8 cellular contexts compared by ENCODE assay signal in the genomic region with DNA sequence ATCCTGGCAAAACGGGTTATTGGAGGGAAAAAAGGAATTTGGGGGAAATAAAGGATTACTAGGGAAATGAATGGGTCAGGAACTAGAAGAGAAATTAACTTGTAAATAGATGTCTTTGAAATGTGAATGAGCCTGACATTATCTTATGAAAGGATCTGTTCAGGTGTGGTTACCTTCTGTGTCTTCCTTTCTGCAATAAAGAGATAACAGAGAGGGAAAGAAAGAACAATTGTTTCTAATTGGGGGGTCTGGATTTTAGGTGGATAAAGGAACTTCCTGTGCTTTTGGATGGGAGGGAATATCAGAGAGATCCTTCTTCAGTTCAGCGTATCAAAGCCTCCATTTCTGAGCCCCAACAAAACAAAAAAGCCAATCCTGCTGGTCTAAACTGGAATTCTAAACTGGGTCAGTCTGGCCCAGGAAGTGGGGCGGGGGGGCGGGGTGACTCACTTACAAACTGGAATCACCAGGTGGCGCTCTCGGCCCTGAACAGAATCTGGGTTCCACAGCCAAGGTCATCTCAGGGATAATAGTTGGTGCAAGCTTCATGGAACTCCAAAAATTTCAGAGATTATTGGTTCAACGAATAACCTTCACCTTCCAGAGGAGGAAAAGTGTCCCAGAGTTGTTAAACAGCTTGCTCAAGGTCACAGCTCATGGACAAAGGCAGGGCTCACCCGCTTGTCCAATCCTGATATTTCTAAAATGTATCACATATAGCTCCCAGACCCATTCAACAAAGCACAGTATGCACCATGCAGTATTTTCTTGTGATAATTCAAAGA. TPM values are rescaled to one million over a fixed set of nuclear protein-coding genes. Genes with fewer than 3 reads are reported as not detected.
A peak's percentile ranks its signal among the peaks of the same experiment; 100 is the strongest.
DNase-seq lines count a peak whose midpoint lies in the region; TF ChIP-seq lines count a peak whose summit lies in the region.

No MANE protein-coding gene starts in this region.

- H3K4me3 ChIP-seq in SJCRH30 (no peak overlapping the region), ovary (no peak overlapping the region)

- peaks cover 5% of the 10 kb centered on the region for H3K4me1 Mint-ChIP-seq in activated naive CD4-positive, alpha-beta T cell treated with anti-CD3 and anti-CD28 coated beads for 36 hours (ENCODE audit: low read depth)
- H3K4me1 Mint-ChIP-seq in glutamatergic neuron (ENCODE audit: low read depth, unreplicated experiment), result no peaks in the 10 kb centered on the region

- no peak for TF ChIP-seq POLR2A in ovary (IDR thresholded peaks at IDR 0.05)

- CTCF ChIA-PET in activated naive CD4-positive, alpha-beta T cell treated with anti-CD3 and anti-CD28 coated beads for 36 hours (lab: Charles Lee), result interaction anchor here (0.6 to 2.9 kb wide), 17 partner anchors 14 to 282 kb away, joined by 3 to 38 read pairs (median 4); a partner anchor contains a TSS

- no peaks in the 10 kb centered on the region for H3K27me3 Mint-ChIP-seq in activated naive CD4-positive, alpha-beta T cell treated with anti-CD3 and anti-CD28 coated beads for 36 hours (ENCODE audit: low read depth)
- H3K27me3 Mint-ChIP-seq in glutamatergic neuron (ENCODE audit: unreplicated experiment), result no peaks in the 10 kb centered on the region

- no peaks in the 10 kb centered on the region for H3K36me3 Mint-ChIP-seq in activated naive CD4-positive, alpha-beta T cell treated with anti-CD3 and anti-CD28 coated beads for 36 hours (ENCODE audit: low read depth)
- no peaks in the 10 kb centered on the region for H3K36me3 Mint-ChIP-seq in glutamatergic neuron (ENCODE audit: unreplicated experiment)

- no peaks in the 10 kb centered on the region for H3K9me3 Mint-ChIP-seq in activated naive CD4-positive, alpha-beta T cell treated with anti-CD3 and anti-CD28 coated beads for 36 hours
- no peaks in the 10 kb centered on the region for H3K9me3 Mint-ChIP-seq in glutamatergic neuron (ENCODE audit: unreplicated experiment)

- H3K27ac Mint-ChIP-seq in activated naive CD4-positive, alpha-beta T cell treated with anti-CD3 and anti-CD28 coated beads for 36 hours, result no peak overlapping the region
- H3K27ac Mint-ChIP-seq in glutamatergic neuron (ENCODE audit: unreplicated experiment), result peak overlapping the region; percentile 10

- TF ChIP-seq CTCF in AG09319 (IDR thresholded peaks at IDR 0.05; ENCODE audit: low read depth, low read length) (peak; percentile 58), glutamatergic neuron (IDR thresholded peaks at IDR 0.05; ENCODE audit: partially characterized antibody, unreplicated experiment) (peak; percentile 78), ovary (IDR thresholded peaks at IDR 0.05) (peak in 2 of 3 donors; percentile 44 to 65)

- no peaks in the 10 kb centered on the region for H3K9me3 ChIP-seq in SJCRH30 (replicated peaks)
- no peaks in the 10 kb centered on the region for H3K9me3 ChIP-seq in ovary

- H3K27ac ChIP-seq in SJCRH30 (no peak overlapping the region; the same call in 1 of the 2 replicates), ovary (peak overlapping the region; percentile 47 to 82)

- intact Hi-C loops in activated naive CD4-positive, alpha-beta T cell treated with anti-CD3 and anti-CD28 coated beads for 36 hours (cut with micrococcal nuclease), result loop anchor here (1.0 to 5.0 kb wide), 4 partner anchors 47 to 256 kb away; a partner anchor contains a TSS
- intact Hi-C loops in ovary (cut with DNase I), result loop anchor here in 2 of 4 donors (5.0 kb wide), 2 partner anchors 252 to 257 kb away; a partner anchor contains a TSS

- 6 to 16% (median 9%) methylated on average over 8 of the region's 8 CpGs for WGBS in ovary, 3 donors

- H3K36me3 ChIP-seq in SJCRH30, result no peaks in the 10 kb centered on the region
- H3K36me3 ChIP-seq in ovary, result no peaks in the 10 kb centered on the region

- H3K4me1 ChIP-seq in SJCRH30, result peaks cover 5% of the 10 kb centered on the region
- H3K4me1 ChIP-seq in ovary (ENCODE audit: insufficient read depth), result no peaks in the 10 kb centered on the region

- no peak overlapping the region for H3K4me3 Mint-ChIP-seq in activated naive CD4-positive, alpha-beta T cell treated with anti-CD3 and anti-CD28 coated beads for 36 hours
- H3K4me3 Mint-ChIP-seq in glutamatergic neuron (ENCODE audit: unreplicated experiment), result no peak overlapping the region

- no peak for TF ChIP-seq EP300 in ovary (IDR thresholded peaks at IDR 0.05)

- H3K27me3 ChIP-seq in SJCRH30 (no peaks in the 10 kb centered on the region), ovary (no peaks in the 10 kb centered on the region)

- no peak for DNase-seq in AG09319 (ENCODE audit: extremely low read depth, low read depth)
- DNase-seq in GM19238 (ENCODE audit: insufficient read length, low spot score), result peak; percentile 78
- DNase-seq in Kasumi-1 (lab: John Stamatoyannopoulos, UW), result peak; percentile 53 to 74
- peak; percentile 64 to 82 for DNase-seq in SJCRH30
- DNase-seq in activated naive CD4-positive, alpha-beta T cell treated with anti-CD3 and anti-CD28 coated beads for 36 hours, result peak; percentile 80
- DNase-seq in glutamatergic neuron, result peak; percentile 71
- DNase-seq in ovary, result peak; percentile 83 to 91 (median 85)
- peak; percentile 83 for DNase-seq in ureter (ENCODE audit: low spot score)

RNA-seq across cellular contexts. Expression of a gene that starts 15.2 kb away (rescaled TPM):
- total RNA-seq in SJCRH30 (2014; rRNA removed; shearing (Covaris generic)), result 172 and 184 TPM in 2 replicates
- 100 to 1,000 TPM; 117 to 120 TPM for total RNA-seq in activated naive CD4-positive, alpha-beta T cell treated with anti-CD3 and anti-CD28 coated beads for 36 hours
- total RNA-seq in glutamatergic neuron (ENCODE audit: unreplicated experiment) (224 TPM), ovary (100 to 1,000 TPM; 265 to 446 (median 274) TPM), ureter (291 TPM)
- polyA plus RNA-seq in ovary, result 100 to 1,000 TPM; 354 to 432 TPM

RNA-seq across cellular contexts. Expression of a gene that starts 17.0 kb away (rescaled TPM):
- total RNA-seq in SJCRH30 (2014; rRNA removed; shearing (Covaris generic)), result 18.0 and 24.3 TPM in 2 replicates
- total RNA-seq in activated naive CD4-positive, alpha-beta T cell treated with anti-CD3 and anti-CD28 coated beads for 36 hours, result 1 to 10 TPM; 1.7 to 2.4 TPM
- total RNA-seq in glutamatergic neuron (ENCODE audit: unreplicated experiment) (13.3 TPM), ovary (10 to 100 TPM; 24.7 to 33.6 (median 27.8) TPM), ureter (37.2 TPM)
- polyA plus RNA-seq in ovary, result 10 to 100 TPM; 22.2 to 29.1 TPM

RNA-seq across cellular contexts. Expression of a gene that starts 59.8 kb away (rescaled TPM):
- 102 and 104 TPM in 2 replicates for total RNA-seq in SJCRH30 (2014; rRNA removed; shearing (Covaris generic))
- total RNA-seq in activated naive CD4-positive, alpha-beta T cell treated with anti-CD3 and anti-CD28 coated beads for 36 hours, result 10 to 100 TPM; 31.0 to 31.7 TPM
- 76.4 TPM for total RNA-seq in glutamatergic neuron (ENCODE audit: unreplicated experiment)
- total RNA-seq in ovary, result 10 to 100 TPM; 16.2 to 40.9 (median 31.9) TPM
- polyA plus RNA-seq in ovary, result 10 to 100 TPM; 14.8 to 51.0 TPM
- 73.5 TPM for total RNA-seq in ureter
